ENCODE assay signal across 18 cellular contexts in genomic region chr15:92247649-92248242, GRCh38.
DNase-seq lines count a peak whose midpoint lies in the region; ATAC-seq and TF ChIP-seq lines count a peak whose summit lies in the region.
"Had no signal": no experiment of that assay in that cellular context is flagged by ENCODE, and none has a peak within 500 bp of the region (broad histone marks: within the 10 kb centered on the region; RNA-seq: fewer than 3 reads in every experiment).

No MANE protein-coding gene starts in this region.

- H3K4me1 Mint-ChIP-seq in CD14-positive monocyte: no peaks in the 10 kb centered on the region

- H4K5ac ChIP-seq in mesendoderm (ENCODE audit: low read length): no peak overlapping the region

- TF ChIP-seq POLR2A in thyroid gland (IDR thresholded peaks at IDR 0.05): no peak

- H3K79me1 ChIP-seq in mesendoderm (ENCODE audit: low read length): no peaks in the 10 kb centered on the region

- TF ChIP-seq CTCF in left lung (IDR thresholded peaks at IDR 0.05) (no peak), thyroid gland (IDR thresholded peaks at IDR 0.05) (no peak), CD14-positive monocyte (IDR thresholded peaks at IDR 0.05) (no peak)

- H3K4me3 ChIP-seq in left lung (no peak overlapping the region), mesendoderm (ENCODE audit: low read length) (no peak overlapping the region), thyroid gland (replicated peaks in 1 of 3) (no peak overlapping the region)
- H3K4me3 ChIP-seq: BLaER1 had no signal

- H2BK5ac ChIP-seq in mesendoderm (ENCODE audit: low read length): no peak overlapping the region

- DNase-seq in left lung (no peak), mesendoderm (no peak), thyroid gland (peak; percentile 11 to 27), NCI-H82 (lab: John Stamatoyannopoulos, UW) (no peak), CD14-positive monocyte (ENCODE audit: low spot score) (no peak)
- DNase-seq: 8988T; ACHN; BE2C; C1 segment of cervical spinal cord; Caco-2; Calu3; CD4-positive, alpha-beta T cell; CD8-positive, alpha-beta T cell; DMS79 treated with DMSO at 0.1 percent for 48 hours; GF-D8 had no signal

- no peak overlapping the region for H3K4ac ChIP-seq in mesendoderm (ENCODE audit: low read depth, low read length)

- H4K8ac ChIP-seq in mesendoderm (ENCODE audit: low read depth, low read length): no peak overlapping the region

- no peak overlapping the region for H2AK5ac ChIP-seq in mesendoderm (ENCODE audit: low read length)

- no peak overlapping the region for H3K56ac ChIP-seq in mesendoderm (ENCODE audit: low read length)

- H3K4me1 ChIP-seq in left lung (no peaks in the 10 kb centered on the region), mesendoderm (ENCODE audit: control insufficient read depth, low read depth, low read length) (no peaks in the 10 kb centered on the region), thyroid gland (no peaks in the 10 kb centered on the region)
- H3K4me1 ChIP-seq: BE2C, BLaER1, Caco-2 had no signal

- intact Hi-C loops in left lung (cut with DNase I): no loop called here
- intact Hi-C loops in thyroid gland (cut with DNase I): no loop called here
- intact Hi-C loops in CD14-positive monocyte (cut with micrococcal nuclease): no loop called here

- H2BK15ac ChIP-seq in mesendoderm (replicated peaks; ENCODE audit: low read depth): no peak overlapping the region

- peaks cover 0 to 6% (median 0%) of the 10 kb centered on the region in 7 donors for H3K9me3 Mint-ChIP-seq in CD14-positive monocyte
- H3K9me3 Mint-ChIP-seq: CD4-positive, alpha-beta T cell; CD8-positive, alpha-beta T cell had no signal

- H3K4me2 ChIP-seq in mesendoderm (ENCODE audit: low read length): no peak overlapping the region
- H3K4me2 ChIP-seq: BLaER1 had no signal

- peaks cover 6 to 10% (median 9%) of the 10 kb centered on the region in 3 donors for H3K27me3 Mint-ChIP-seq in CD14-positive monocyte (ENCODE audit: low read depth in 3 of 3)

- H3K27me3 ChIP-seq in left lung (peaks cover 0 to 13% of the 10 kb centered on the region in 2 donors), mesendoderm (ENCODE audit: insufficient read depth, low read length, poor library complexity) (no peaks in the 10 kb centered on the region), thyroid gland (no peaks in the 10 kb centered on the region)
- H3K27me3 ChIP-seq: BLaER1 had no signal

- no peaks in the 10 kb centered on the region for H3K9me3 ChIP-seq in left lung
- no peaks in the 10 kb centered on the region for H3K9me3 ChIP-seq in thyroid gland
- H3K9me3 ChIP-seq: BE2C, BLaER1, Caco-2 had no signal

- H3K36me3 ChIP-seq in left lung: no peaks in the 10 kb centered on the region
- H3K36me3 ChIP-seq in mesendoderm (ENCODE audit: control insufficient read depth, insufficient read depth, low read length): no peaks in the 10 kb centered on the region
- no peaks in the 10 kb centered on the region for H3K36me3 ChIP-seq in thyroid gland
- H3K36me3 ChIP-seq: BE2C, BLaER1 had no signal

- WGBS in mesendoderm (ENCODE audit: extremely low coverage, insufficient coverage, low lambda C conversion rate): no CpG with 5 or more reads among the region's 7 CpGs
- 41 to 45% methylated on average over 7 of the region's 7 CpGs for WGBS in thyroid gland, 2 donors

- peak overlapping the region; percentile 51 for H3K18ac ChIP-seq in mesendoderm (ENCODE audit: low read length)

- no peak overlapping the region for H3K9ac ChIP-seq in mesendoderm (ENCODE audit: low read length)
- H3K9ac ChIP-seq: BLaER1 had no signal

- no peak overlapping the region for H3K4me3 Mint-ChIP-seq in CD14-positive monocyte
- H3K4me3 Mint-ChIP-seq: CD4-positive, alpha-beta T cell; CD8-positive, alpha-beta T cell had no signal

- no peak overlapping the region for H3K27ac ChIP-seq in left lung
- H3K27ac ChIP-seq in mesendoderm (ENCODE audit: low read depth, low read length): no peak overlapping the region
- H3K27ac ChIP-seq in thyroid gland: no peak overlapping the region
- H3K27ac ChIP-seq: BLaER1 had no signal

- no peaks in the 10 kb centered on the region for H3K36me3 Mint-ChIP-seq in CD14-positive monocyte
- H3K36me3 Mint-ChIP-seq: CD8-positive, alpha-beta T cell had no signal

- no peak overlapping the region for H3K27ac Mint-ChIP-seq in CD14-positive monocyte
- H3K27ac Mint-ChIP-seq: CD4-positive, alpha-beta T cell; CD8-positive, alpha-beta T cell had no signal

- no peaks in the 10 kb centered on the region for H3K79me2 ChIP-seq in mesendoderm (ENCODE audit: control insufficient read depth, insufficient read depth, low read length)

- H3K23ac ChIP-seq in mesendoderm (ENCODE audit: low read length): no peak overlapping the region

- H2BK120ac ChIP-seq in mesendoderm (ENCODE audit: low read depth, low read length): no peak overlapping the region

- peak; percentile 75 for ATAC-seq in left lung
- no peak for ATAC-seq in HG03521 (IDR thresholded peaks at IDR 0.05; ENCODE audit: unreplicated experiment)
- ATAC-seq in GM21737 (IDR thresholded peaks at IDR 0.05; ENCODE audit: unreplicated experiment): no peak
- ATAC-seq: CD8-positive, alpha-beta T cell had no signal

Comparison
In these comparisons a context has a peak if more than half of its experiments do, and no peak if none do; other contexts are left out.
1. DNase-seq: peak in thyroid gland (2 of 2); none in left lung (0 of 2), mesendoderm (single experiment), NCI-H82 (single experiment) and CD14-positive monocyte (single experiment).